ENCODE assay signal across 11 cellular contexts in genomic region chr6:74598473-74599393, GRCh38.
DNase-seq lines count a peak whose midpoint lies in the region; ATAC-seq and TF ChIP-seq lines count a peak whose summit lies in the region.
"Had no signal": no experiment of that assay in that cellular context is flagged by ENCODE, and none has a peak within 500 bp of the region (broad histone marks: within the 10 kb centered on the region; RNA-seq: fewer than 3 reads in every experiment).

No MANE protein-coding gene starts in this region.

- H3K9me3 ChIP-seq in mammary epithelial cell (replicated peaks; ENCODE audit: insufficient read depth, low read length), result no peaks in the 10 kb centered on the region

- no peak overlapping the region for H3K27ac ChIP-seq in mammary epithelial cell (ENCODE audit: insufficient read depth, low read depth, low read length)
- H3K27ac ChIP-seq: dorsolateral prefrontal cortex had no signal

- H3K4me3 ChIP-seq in mammary epithelial cell (replicated peaks in 1 of 3; ENCODE audit: insufficient read depth in 1 of 3, low read depth in 2 of 3, low read length in 3 of 3), result no peak overlapping the region
- H3K4me3 ChIP-seq: dorsolateral prefrontal cortex had no signal

- CTCF ChIA-PET in mammary epithelial cell (lab: Charles Lee; ENCODE audit: low non-redundant PET), result no interaction called here

- WGBS in mammary epithelial cell (ENCODE audit: low coverage, missing lambda C conversion rate), result 40% methylated on average over 3 of the region's 3 CpGs

- ATAC-seq in GM21360 (IDR thresholded peaks at IDR 0.05; ENCODE audit: unreplicated experiment), result peak; percentile 98
- peak; percentile 98 for ATAC-seq in HG03135 (IDR thresholded peaks at IDR 0.05; ENCODE audit: unreplicated experiment)

- no peaks in the 10 kb centered on the region for H3K36me3 ChIP-seq in mammary epithelial cell (ENCODE audit: insufficient read depth, low read length)

- no peak overlapping the region for H2AFZ ChIP-seq in mammary epithelial cell (ENCODE audit: low read depth, low read length)

- no peak overlapping the region for H3K9ac ChIP-seq in mammary epithelial cell (ENCODE audit: insufficient read depth, low read length)

- H3K79me2 ChIP-seq in mammary epithelial cell (ENCODE audit: insufficient read depth, low read length), result no peaks in the 10 kb centered on the region

- no peaks in the 10 kb centered on the region for H3K27me3 ChIP-seq in mammary epithelial cell (ENCODE audit: insufficient read depth, low read length)
- H3K27me3 ChIP-seq: dorsolateral prefrontal cortex had no signal

- no peaks in the 10 kb centered on the region for H4K20me1 ChIP-seq in mammary epithelial cell (ENCODE audit: insufficient read depth, low read length)

- TF ChIP-seq CTCF in GM10266 (IDR thresholded peaks at IDR 0.05; ENCODE audit: control insufficient read depth, insufficient read depth, low read depth, missing control alignments), result no peak
- no peak for TF ChIP-seq CTCF in mammary epithelial cell (conservative IDR thresholded peaks at IDR 0.05 in 1 of 2, IDR thresholded peaks at IDR 0.05 in 1 of 2; ENCODE audit: extremely low read depth in 1 of 2, insufficient read depth in 1 of 2, low read depth in 1 of 2, low read length in 2 of 2)

- H3K4me1 ChIP-seq in mammary epithelial cell (ENCODE audit: insufficient read depth, low read length), result peaks cover 28% of the 10 kb centered on the region

- intact Hi-C loops in mammary epithelial cell (cut with micrococcal nuclease), result no loop called here

- in situ Hi-C loops in mammary epithelial cell (cut with MboI; ENCODE audit: low sequenced_read_pairs in 2 of 2) (no loop called here), ACHN (cut with HindIII; ENCODE audit: low pct_ligation_motif_present, low pct_unique_long_range_greater_than_20kb, low sequenced_read_pairs) (no loop called here)

- no peak overlapping the region for H3K4me2 ChIP-seq in mammary epithelial cell (ENCODE audit: insufficient read depth, low read depth, low read length)

- peak; percentile 36 for DNase-seq in GM10266 (ENCODE audit: extremely low spot score)
- peak; percentile 76 for DNase-seq in mammary epithelial cell
- no peak for DNase-seq in HPDE6-E6E7 (ENCODE audit: extremely low spot score)
- no peak for DNase-seq in NCI-H1105 treated with DMSO at 0.1 percent for 48 hours (lab: John Stamatoyannopoulos, UW)
- no peak for DNase-seq in activated CD4-positive, CD25-positive, alpha-beta regulatory T cell treated with anti-CD3 and anti-CD28 coated beads, Interleukin-2, amount 50 U/mL, for 72 hours
- DNase-seq in ACHN, result no peak
- DNase-seq: activated CD4-positive, alpha-beta T cell treated with anti-CD3 and anti-CD28 coated beads, Interleukin-2, amount 50 U/mL, for 48 hours; dorsolateral prefrontal cortex; NCI-H524 had no signal

- dilution Hi-C loops in mammary epithelial cell (cut with HindIII; ENCODE audit: low sequenced_read_pairs), result no loop called here

- no TSS peak for BruUV-seq in mammary epithelial cell (replicated peaks; lab: Mats Ljungman, UMichigan)

Comparison
In these comparisons a context has a peak if more than half of its experiments do, and no peak if none do; other contexts are left out.
1. DNase-seq: peak in GM10266 (single experiment) and mammary epithelial cell (single experiment); none in HPDE6-E6E7 (single experiment), NCI-H1105 treated with DMSO at 0.1 percent for 48 hours (single experiment), activated CD4-positive, CD25-positive, alpha-beta regulatory T cell treated with anti-CD3 and anti-CD28 coated beads, Interleukin-2, amount 50 U/mL, for 72 hours (single experiment) and ACHN (single experiment).